ENCODE assay signal across 13 cellular contexts in the genomic region with DNA sequence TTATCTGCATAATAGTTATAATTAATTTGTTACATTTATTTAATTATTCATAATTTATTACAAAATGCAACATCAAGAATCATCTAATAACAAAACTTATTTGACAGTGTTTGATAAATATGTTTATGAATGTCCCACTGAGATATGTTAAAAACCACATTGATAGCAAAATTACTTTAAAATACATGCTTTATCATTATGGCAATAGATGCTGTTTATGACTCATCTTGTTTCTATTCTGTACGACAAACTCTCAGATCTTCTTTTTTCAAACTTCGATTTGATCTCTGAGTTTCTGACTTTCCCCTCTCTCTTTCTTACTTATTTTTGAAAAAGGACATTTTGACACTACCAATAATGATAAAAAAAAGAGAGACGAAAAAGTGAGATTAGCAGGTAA. TPM values are rescaled to one million over a fixed set of nuclear protein-coding genes. Genes with fewer than 3 reads are reported as not detected.
DNase-seq lines count a peak whose midpoint lies in the region; ATAC-seq and TF ChIP-seq lines count a peak whose summit lies in the region.
"Had no signal": no experiment of that assay in that cellular context is flagged by ENCODE, and none has a peak within 500 bp of the region (broad histone marks: within the 10 kb centered on the region; RNA-seq: fewer than 3 reads in every experiment).

No MANE protein-coding gene starts in this region.

- no peak overlapping the region for H3K4me3 ChIP-seq in MM.1S (ENCODE audit: low read length)
- H3K4me3 ChIP-seq in naive thymus-derived CD4-positive, alpha-beta T cell (ENCODE audit: low read length): no peak overlapping the region
- H3K4me3 ChIP-seq in ovary: no peak overlapping the region
- H3K4me3 ChIP-seq: smooth muscle cell had no signal

- POLR2A ChIA-PET in naive thymus-derived CD4-positive, alpha-beta T cell (lab: Charles Lee): no interaction called here

- peaks cover 12% of the 10 kb centered on the region for H3K4me1 ChIP-seq in MM.1S (ENCODE audit: low read length)
- H3K4me1 ChIP-seq in naive thymus-derived CD4-positive, alpha-beta T cell (ENCODE audit: control insufficient read depth in 2 of 2, insufficient read depth in 2 of 2, low read length in 2 of 2): no peaks in the 10 kb centered on the region
- no peaks in the 10 kb centered on the region for H3K4me1 ChIP-seq in ovary (ENCODE audit: insufficient read depth)

- peaks cover 7% of the 10 kb centered on the region; the same call in 1 of the 2 replicates for H3F3A ChIP-seq in MM.1S (ENCODE audit: insufficient read depth, low read length)

- H3K27ac Mint-ChIP-seq in naive thymus-derived CD4-positive, alpha-beta T cell: no peak overlapping the region

- peak overlapping the region; percentile 73 for H3K4me2 ChIP-seq in MM.1S (ENCODE audit: low read depth, low read length)
- H3K4me2 ChIP-seq: smooth muscle cell had no signal

- no peak overlapping the region for H3K9ac ChIP-seq in MM.1S (ENCODE audit: low read length)

- TF ChIP-seq EP300 in ovary (IDR thresholded peaks at IDR 0.05): no peak

- no peaks in the 10 kb centered on the region for H3K79me2 ChIP-seq in MM.1S (ENCODE audit: low read length)

- DNase-seq in MM.1S (no peak), ovary (no peak), NCI-H2107 treated with DMSO at 0.1 percent for 48 hours (lab: John Stamatoyannopoulos, UW; ENCODE audit: unreplicated experiment) (no peak)
- DNase-seq in naive thymus-derived CD4-positive, alpha-beta T cell: no peak
- no peak for DNase-seq in activated naive CD4-positive, alpha-beta T cell treated with anti-CD3 and anti-CD28 coated beads, Interleukin-2, amount 50 U/mL, for 16 hours
- DNase-seq: activated T-cell treated with anti-CD3 and anti-CD28 coated beads for 4 hours, erythroblast, NCI-H1436 had no signal

- no peaks in the 10 kb centered on the region for H3K9me3 ChIP-seq in MM.1S (replicated peaks; ENCODE audit: insufficient read depth, low read length)
- H3K9me3 ChIP-seq in naive thymus-derived CD4-positive, alpha-beta T cell (ENCODE audit: control insufficient read depth in 2 of 3, low read length in 3 of 3): no peaks in the 10 kb centered on the region
- H3K9me3 ChIP-seq in ovary: no peaks in the 10 kb centered on the region

- peaks cover 75% of the 10 kb centered on the region for H3K27me3 ChIP-seq in MM.1S (replicated peaks; ENCODE audit: insufficient read depth, low read length)
- no peaks in the 10 kb centered on the region for H3K27me3 ChIP-seq in naive thymus-derived CD4-positive, alpha-beta T cell (ENCODE audit: control insufficient read depth in 2 of 2, insufficient read depth in 2 of 2, low read length in 2 of 2)
- no peaks in the 10 kb centered on the region for H3K27me3 ChIP-seq in ovary

- ATAC-seq in GM18505 (IDR thresholded peaks at IDR 0.05; ENCODE audit: unreplicated experiment) (peak; percentile 53), GM19468 (IDR thresholded peaks at IDR 0.05; ENCODE audit: extremely low read depth, unreplicated experiment) (peak; percentile 25), HG02973 (IDR thresholded peaks at IDR 0.05; ENCODE audit: unreplicated experiment) (peak; percentile 55)
- no peak for ATAC-seq in naive thymus-derived CD4-positive, alpha-beta T cell

- intact Hi-C loops in naive thymus-derived CD4-positive, alpha-beta T cell (cut with micrococcal nuclease): loop anchor here in 1 of 2 donors (2.0 kb wide), 1 partner anchor 15 kb away; no protein-coding TSS in a partner anchor
- intact Hi-C loops in ovary (cut with DNase I): no loop called here

- H3K4me1 Mint-ChIP-seq in naive thymus-derived CD4-positive, alpha-beta T cell: peaks cover 0 to 16% (median 0%) of the 10 kb centered on the region in 7 donors

- peaks cover 3% of the 10 kb centered on the region; the same call in 1 of the 2 replicates for H4K20me1 ChIP-seq in MM.1S (ENCODE audit: insufficient read depth, low read length)

- WGBS in ovary, 3 donors: 58 to 76% (median 65%) methylated on average over 3 of the region's 3 CpGs

- H3K36me3 Mint-ChIP-seq in naive thymus-derived CD4-positive, alpha-beta T cell: no peaks in the 10 kb centered on the region

- H3K27me3 Mint-ChIP-seq in naive thymus-derived CD4-positive, alpha-beta T cell: peaks cover 0 to 40% (median 13%) of the 10 kb centered on the region in 5 donors

- no peak overlapping the region for H2AFZ ChIP-seq in MM.1S (ENCODE audit: low read length)

- H3K9me2 ChIP-seq in MM.1S (replicated peaks; ENCODE audit: insufficient read depth, low read length): no peaks in the 10 kb centered on the region

- H3K4me3 Mint-ChIP-seq in naive thymus-derived CD4-positive, alpha-beta T cell: peak overlapping the region in 1 of 10 donors; percentile 5

- H3K9me3 Mint-ChIP-seq in naive thymus-derived CD4-positive, alpha-beta T cell: peaks cover 0 to 22% (median 8%) of the 10 kb centered on the region in 11 donors

- H3K36me3 ChIP-seq in MM.1S (replicated peaks; ENCODE audit: insufficient read depth, low read length): no peaks in the 10 kb centered on the region
- H3K36me3 ChIP-seq in naive thymus-derived CD4-positive, alpha-beta T cell (ENCODE audit: control insufficient read depth in 2 of 3, insufficient read depth in 3 of 3, low read length in 3 of 3): no peaks in the 10 kb centered on the region
- H3K36me3 ChIP-seq in ovary: no peaks in the 10 kb centered on the region

- no peak for TF ChIP-seq CTCF in MM.1S (IDR thresholded peaks at IDR 0.05; ENCODE audit: low read length)
- no peak for TF ChIP-seq CTCF in ovary (IDR thresholded peaks at IDR 0.05)

- TF ChIP-seq POLR2A in GM18505 (IDR thresholded peaks at IDR 0.05; ENCODE audit: borderline replicate concordance, extremely low read depth, insufficient read depth, insufficient read length) (no peak), ovary (IDR thresholded peaks at IDR 0.05) (no peak)

- H3K27ac ChIP-seq in MM.1S (ENCODE audit: low read length) (no peak overlapping the region), ovary (no peak overlapping the region)
- no peak overlapping the region for H3K27ac ChIP-seq in naive thymus-derived CD4-positive, alpha-beta T cell (ENCODE audit: low read depth, low read length)
- H3K27ac ChIP-seq: C4-2B had no signal

- CTCF ChIA-PET in naive thymus-derived CD4-positive, alpha-beta T cell (lab: Charles Lee): no interaction called here

RNA-seq across cellular contexts. Expression of a gene that starts 56.8 kb away (rescaled TPM):
- total RNA-seq in naive thymus-derived CD4-positive, alpha-beta T cell: 10 to 100 TPM in 1 of 5 experiments, 1 to 10 TPM in 1, under 1 TPM in 2, not detected in 1; 0.16 to 32.2 (median 2.1) TPM
- polyA plus RNA-seq in naive thymus-derived CD4-positive, alpha-beta T cell: not detected
- total RNA-seq in ovary: 10 to 100 TPM in 6 of 7 donors, 1 to 10 TPM in 1; 9.9 to 19.7 (median 14.0) TPM
- 1 to 10 TPM; 8.1 to 8.2 TPM for polyA plus RNA-seq in ovary
- total RNA-seq: smooth muscle cell had no signal
- polyA plus RNA-seq: smooth muscle cell had no signal
